ENCODE assay signal across 20 cellular contexts in the genomic region with DNA sequence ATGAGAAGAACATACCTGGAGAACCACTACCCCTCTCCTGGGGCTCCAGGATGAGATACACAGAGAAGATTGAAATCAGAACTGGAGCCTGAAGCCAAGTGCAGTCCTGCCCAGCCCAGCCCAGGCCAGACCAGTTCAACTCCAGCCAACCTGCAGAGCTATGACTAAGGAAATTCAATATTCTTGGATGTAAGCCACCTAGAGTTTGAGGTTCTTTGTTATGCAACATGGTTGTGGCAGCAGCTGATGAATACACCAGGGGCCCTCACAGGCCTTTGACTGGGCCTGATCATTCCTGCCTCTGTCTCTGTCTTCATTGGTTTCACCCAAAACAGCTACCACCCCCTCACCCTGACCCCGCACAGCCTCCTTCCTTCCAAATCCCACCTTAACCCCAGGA.
A peak's percentile ranks its signal among the peaks of the same experiment; 100 is the strongest.
DNase-seq lines count a peak whose midpoint lies in the region; ATAC-seq, FAIRE-seq and TF ChIP-seq lines count a peak whose summit lies in the region.
"Had no signal": no experiment of that assay in that cellular context is flagged by ENCODE, and none has a peak within 500 bp of the region (broad histone marks: within the 10 kb centered on the region; RNA-seq: fewer than 3 reads in every experiment).

No MANE protein-coding gene starts in this region.

- ATAC-seq in left lobe of liver (peak; percentile 38), HG03039 (IDR thresholded peaks at IDR 0.05; ENCODE audit: unreplicated experiment) (no peak), GM18517 (IDR thresholded peaks at IDR 0.05; ENCODE audit: unreplicated experiment) (no peak)
- ATAC-seq: GM12878; heart left ventricle; stimulated activated naive CD8-positive, alpha-beta T cell treated with anti-CD3 and anti-CD28 coated beads, Interleukin-15, Interleukin-2, amounts not matched to agents 100 U/mL and 50 U/mL, for 24 hours had no signal

- H3K4me3 ChIP-seq in bronchial epithelial cell (ENCODE audit: low read depth, low read length) = no peak overlapping the region
- no peak overlapping the region for H3K4me3 ChIP-seq in BE2C (ENCODE audit: low read depth, low read length)
- H3K4me3 ChIP-seq: GM12878, heart left ventricle, pancreas, smooth muscle cell had no signal

- peaks cover 3% of the 10 kb centered on the region for H3K4me1 ChIP-seq in BE2C
- H3K4me1 ChIP-seq: Caco-2, pancreas had no signal

- H3K36me3 ChIP-seq in KOPT-K1 (ENCODE audit: insufficient read depth, low read length) (no peaks in the 10 kb centered on the region), bronchial epithelial cell (ENCODE audit: control insufficient read depth, insufficient read depth, low read length) (no peaks in the 10 kb centered on the region), BE2C (no peaks in the 10 kb centered on the region)
- H3K36me3 ChIP-seq: heart left ventricle, pancreas had no signal

- FAIRE-seq in bronchial epithelial cell (lab: Jason Lieb, UNC) = peak; percentile 18
- FAIRE-seq: colon, GM12878, pancreas had no signal

- DNase-seq in EL (peak; percentile 7), bronchial epithelial cell (ENCODE audit: low read depth) (peak; percentile 94), left lobe of liver (ENCODE audit: low spot score) (no peak), NCI-H2081 (lab: John Stamatoyannopoulos, UW) (no peak), BE2C (no peak)
- DNase-seq: activated effector memory CD4-positive, alpha-beta T cell treated with Interleukin-2 at 50 U/mL for 16 hours; amniotic stem cell; Caco-2; heart left ventricle; NCI-H187; NCI-H748 treated with DMSO at 0.1 percent for 48 hours; pancreas; stimulated activated naive CD8-positive, alpha-beta T cell treated with anti-CD3 and anti-CD28 coated beads, Interleukin-15, Interleukin-2, amounts not matched to agents 100 U/mL and 50 U/mL, for 24 hours; T-cell had no signal

- H3K27me3 ChIP-seq in bronchial epithelial cell (ENCODE audit: control insufficient read depth, insufficient read depth, low read length) (no peaks in the 10 kb centered on the region), BE2C (no peaks in the 10 kb centered on the region)
- H3K27me3 ChIP-seq: pancreas had no signal

- H3K27ac ChIP-seq in KOPT-K1 (ENCODE audit: low read depth, low read length, poor library complexity, severe bottlenecking) = peak overlapping the region; percentile 63
- H3K27ac ChIP-seq: heart left ventricle, pancreas had no signal

- H3K9me3 ChIP-seq in KOPT-K1 (ENCODE audit: insufficient read depth, low read length, poor library complexity, severe bottlenecking) (no peaks in the 10 kb centered on the region), BE2C (no peaks in the 10 kb centered on the region)
- H3K9me3 ChIP-seq: Caco-2, heart left ventricle, pancreas had no signal

- TF ChIP-seq CTCF in bronchial epithelial cell (IDR thresholded peaks at IDR 0.05; ENCODE audit: insufficient read depth, low read length, severe bottlenecking) (peak; percentile 14), BE2C (IDR thresholded peaks at IDR 0.05; ENCODE audit: low read depth, low read length) (no peak)

Comparison
In these comparisons a context has a peak if more than half of its experiments do, and no peak if none do; other contexts are left out.
1. DNase-seq: peak in EL (single experiment) and bronchial epithelial cell (single experiment); none in left lobe of liver (single experiment), NCI-H2081 (0 of 2) and BE2C (single experiment).